8 cellular contexts compared by ENCODE assay signal in genomic region chr11:118998822-118999221, GRCh38. TPM values are rescaled to one million over a fixed set of nuclear protein-coding genes. Genes with fewer than 3 reads are reported as not detected.
DNase-seq lines count a peak whose midpoint lies in the region; ATAC-seq and TF ChIP-seq lines count a peak whose summit lies in the region.

No MANE protein-coding gene starts in this region.

- H3K79me2 ChIP-seq in smooth muscle cell (ENCODE audit: low read depth), result peaks cover 15% of the 10 kb centered on the region

- no CpG with 5 or more reads among the region's 6 CpGs for WGBS in iPS DF 6.9 (ENCODE audit: insufficient coverage, insufficient read length)
- WGBS in smooth muscle cell (ENCODE audit: low lambda C conversion rate), result 10% methylated on average over 6 of the region's 6 CpGs

- H3K4me1 Mint-ChIP-seq in activated T-cell treated with anti-CD3 and anti-CD28 coated beads, Interleukin-2, amount 50 U/mL, for 72 hours (ENCODE audit: low read depth), result peaks cover 48% of the 10 kb centered on the region
- peaks cover 32% of the 10 kb centered on the region for H3K4me1 Mint-ChIP-seq in activated B cell treated with CpG ODN at 0.5 μM for 24 hours

- H3K27ac Mint-ChIP-seq in activated T-cell treated with anti-CD3 and anti-CD28 coated beads, Interleukin-2, amount 50 U/mL, for 72 hours, result peak overlapping the region; percentile 95
- peak overlapping the region; percentile 91 for H3K27ac Mint-ChIP-seq in activated B cell treated with CpG ODN at 0.5 μM for 24 hours

- CTCF ChIA-PET in activated B cell treated with CpG ODN at 0.5 μM for 24 hours (lab: Charles Lee), result no interaction called here

- peaks cover 14 to 24% of the 10 kb centered on the region in 2 donors for H3K36me3 Mint-ChIP-seq in activated T-cell treated with anti-CD3 and anti-CD28 coated beads, Interleukin-2, amount 50 U/mL, for 72 hours (ENCODE audit: insufficient read depth in 2 of 2)
- H3K36me3 Mint-ChIP-seq in activated B cell treated with CpG ODN at 0.5 μM for 24 hours (ENCODE audit: low read depth), result peaks cover 51% of the 10 kb centered on the region

- H3K9me3 ChIP-seq in iPS DF 6.9 (ENCODE audit: control insufficient read depth, insufficient read depth, low read length) (no peaks in the 10 kb centered on the region), smooth muscle cell (replicated peaks; ENCODE audit: low read depth) (no peaks in the 10 kb centered on the region)

- H3K4me2 ChIP-seq in smooth muscle cell, result peak overlapping the region; percentile 94

- peak overlapping the region; percentile 94 to 100 for H3K4me3 Mint-ChIP-seq in activated T-cell treated with anti-CD3 and anti-CD28 coated beads, Interleukin-2, amount 50 U/mL, for 72 hours
- peak overlapping the region; percentile 95 for H3K4me3 Mint-ChIP-seq in activated B cell treated with CpG ODN at 0.5 μM for 24 hours

- no peaks in the 10 kb centered on the region for H4K20me1 ChIP-seq in smooth muscle cell (ENCODE audit: low read depth)

- H3K4me1 ChIP-seq in iPS DF 6.9 (ENCODE audit: control insufficient read depth, insufficient read depth, low read length), result no peaks in the 10 kb centered on the region
- peaks cover 17% of the 10 kb centered on the region for H3K4me1 ChIP-seq in smooth muscle cell (ENCODE audit: low read depth)

- no peak for DNase-seq in activated T-cell treated with anti-CD3 and anti-CD28 coated beads, Interleukin-2, amount 50 U/mL, for 72 hours
- DNase-seq in activated T-cell treated with anti-CD3 and anti-CD28 coated beads for 4 hours (no peak), activated B cell treated with CpG ODN at 0.5 μM for 24 hours (no peak), iPS DF 6.9 (ENCODE audit: low read depth, low spot score) (no peak), smooth muscle cell (lab: John Stamatoyannopoulos, UW; ENCODE audit: unreplicated experiment) (no peak), NCI-H2029 (lab: John Stamatoyannopoulos, UW) (no peak)

- H3K9me3 Mint-ChIP-seq in activated T-cell treated with anti-CD3 and anti-CD28 coated beads, Interleukin-2, amount 50 U/mL, for 72 hours, result no peaks in the 10 kb centered on the region
- no peaks in the 10 kb centered on the region for H3K9me3 Mint-ChIP-seq in activated B cell treated with CpG ODN at 0.5 μM for 24 hours

- intact Hi-C loops in activated B cell treated with CpG ODN at 0.5 μM for 24 hours (cut with micrococcal nuclease), result loop anchor here (1.0 to 10.0 kb wide), 7 partner anchors 19 to 426 kb away; partner anchors contain the start of genes ARCN1, C2CD2L, HYOU1 and MCAM

- peak overlapping the region; percentile 25 for H3K9ac ChIP-seq in smooth muscle cell (ENCODE audit: low read depth)

- H3F3A ChIP-seq in smooth muscle cell (ENCODE audit: low read depth), result no peaks in the 10 kb centered on the region

- H3K27ac ChIP-seq in iPS DF 6.9 (ENCODE audit: low read length) (no peak overlapping the region), smooth muscle cell (ENCODE audit: low read depth) (peak overlapping the region; percentile 53)

- H3K4me3 ChIP-seq in iPS DF 6.9 (ENCODE audit: low read length) (peak overlapping the region; percentile 70; the same call in 1 of the 2 replicates), smooth muscle cell (peak overlapping the region; percentile 79)

- POLR2A ChIA-PET in activated B cell treated with CpG ODN at 0.5 μM for 24 hours (lab: Charles Lee), result interaction anchor here (2.2 to 2.6 kb wide), 3 partner anchors 15 to 69 kb away, joined by 17 to 33 read pairs (median 18); partner anchors contain the start of genes RPS25, TRAPPC4 and VPS11

- H2AFZ ChIP-seq in smooth muscle cell (ENCODE audit: low read depth), result peak overlapping the region; percentile 94

- TF ChIP-seq CTCF in activated B cell treated with CpG ODN at 0.5 μM for 24 hours (IDR thresholded peaks at IDR 0.05) (no peak), smooth muscle cell (IDR thresholded peaks at IDR 0.05; ENCODE audit: borderline replicate concordance, insufficient read depth, poor library complexity, severe bottlenecking) (no peak)

- H3K27me3 Mint-ChIP-seq in activated T-cell treated with anti-CD3 and anti-CD28 coated beads, Interleukin-2, amount 50 U/mL, for 72 hours (ENCODE audit: low read depth), result no peaks in the 10 kb centered on the region
- H3K27me3 Mint-ChIP-seq in activated B cell treated with CpG ODN at 0.5 μM for 24 hours, result no peaks in the 10 kb centered on the region

- H3K36me3 ChIP-seq in iPS DF 6.9 (ENCODE audit: control insufficient read depth, insufficient read depth, low read length) (no peaks in the 10 kb centered on the region; the same call in 1 of the 2 replicates), smooth muscle cell (ENCODE audit: low read depth) (peaks cover 8% of the 10 kb centered on the region)

- H3K27me3 ChIP-seq in iPS DF 6.9 (ENCODE audit: control insufficient read depth, insufficient read depth, low read length) (no peaks in the 10 kb centered on the region), smooth muscle cell (ENCODE audit: low read depth) (no peaks in the 10 kb centered on the region)

- ATAC-seq in activated T-cell treated with anti-CD3 and anti-CD28 coated beads, Interleukin-2, amount 50 U/mL, for 72 hours (replicated peaks in 1 of 2), result no peak
- ATAC-seq in activated B cell treated with CpG ODN at 0.5 μM for 24 hours (ENCODE audit: low read depth), result no peak
- ATAC-seq in GM18511 (IDR thresholded peaks at IDR 0.05; ENCODE audit: unreplicated experiment), result no peak
- ATAC-seq in HG03342 (IDR thresholded peaks at IDR 0.05; ENCODE audit: unreplicated experiment), result no peak

RNA-seq across cellular contexts. Expression of gene CENATAC, which starts 0.9 kb away (rescaled TPM):
- total RNA-seq in activated T-cell treated with anti-CD3 and anti-CD28 coated beads, Interleukin-2, amount 50 U/mL, for 72 hours, result 10 to 100 TPM; 40.1 to 44.5 TPM
- total RNA-seq in activated B cell treated with CpG ODN at 0.5 μM for 24 hours, result 66.4 and 85.7 TPM in 2 replicates
- 14.9 and 17.8 TPM in 2 replicates for total RNA-seq in smooth muscle cell
- polyA plus RNA-seq in smooth muscle cell, result 5.3 and 20.9 TPM in 2 replicates

RNA-seq across cellular contexts. Expression of gene RPS25, which starts 19.3 kb away (rescaled TPM):
- total RNA-seq in activated T-cell treated with anti-CD3 and anti-CD28 coated beads, Interleukin-2, amount 50 U/mL, for 72 hours, result 1,000 to 10,000 TPM; 1,893 to 1,917 TPM
- total RNA-seq in activated B cell treated with CpG ODN at 0.5 μM for 24 hours, result 2,191 and 2,534 TPM in 2 replicates
- total RNA-seq in smooth muscle cell, result 1,510 and 1,616 TPM in 2 replicates
- polyA plus RNA-seq in smooth muscle cell, result 975 and 1,078 TPM in 2 replicates

RNA-seq across cellular contexts. Expression of gene TRAPPC4, which starts 19.7 kb away (rescaled TPM):
- total RNA-seq in activated T-cell treated with anti-CD3 and anti-CD28 coated beads, Interleukin-2, amount 50 U/mL, for 72 hours, result 10 to 100 TPM; 59.3 to 70.0 TPM
- total RNA-seq in activated B cell treated with CpG ODN at 0.5 μM for 24 hours, result 56.8 and 60.1 TPM in 2 replicates
- total RNA-seq in smooth muscle cell, result 55.2 and 103 TPM in 2 replicates
- 157 and 168 TPM in 2 replicates for polyA plus RNA-seq in smooth muscle cell

RNA-seq across cellular contexts. Expression of gene FOXR1, which starts 27.3 kb away (rescaled TPM):
- not detected for total RNA-seq in activated T-cell treated with anti-CD3 and anti-CD28 coated beads, Interleukin-2, amount 50 U/mL, for 72 hours
- not detected in 2 replicates for total RNA-seq in activated B cell treated with CpG ODN at 0.5 μM for 24 hours
- not detected in 2 replicates for total RNA-seq in smooth muscle cell
- not detected in 2 replicates for polyA plus RNA-seq in smooth muscle cell

RNA-seq across cellular contexts. Expression of gene SLC37A4, which starts 31.9 kb away (rescaled TPM):
- 10 to 100 TPM; 35.8 to 41.4 TPM for total RNA-seq in activated T-cell treated with anti-CD3 and anti-CD28 coated beads, Interleukin-2, amount 50 U/mL, for 72 hours
- total RNA-seq in activated B cell treated with CpG ODN at 0.5 μM for 24 hours (12.0 and 12.1 TPM in 2 replicates), smooth muscle cell (17.5 and 22.3 TPM in 2 replicates)
- 22.8 and 28.9 TPM in 2 replicates for polyA plus RNA-seq in smooth muscle cell
